ENCODE assay signal across 23 cellular contexts in the genomic region with DNA sequence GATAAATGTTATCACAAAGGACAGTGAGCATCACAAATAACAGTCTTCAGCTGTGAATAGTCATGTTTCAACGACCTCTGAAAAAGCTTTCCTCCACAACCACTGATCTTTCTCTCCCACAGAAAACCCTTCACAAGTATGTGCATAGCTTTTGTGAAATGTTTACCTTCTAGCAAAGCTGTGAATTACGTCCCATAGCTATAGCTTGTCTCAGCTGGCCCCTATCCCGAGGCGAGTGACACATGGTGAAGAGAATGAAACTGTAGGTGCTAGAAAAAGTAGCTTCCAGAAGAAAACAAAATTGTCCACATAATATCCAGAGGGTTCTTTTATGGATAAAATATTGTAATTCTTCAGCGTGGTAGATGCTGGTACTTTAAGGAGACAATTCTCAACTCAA.
"Had no signal": no experiment of that assay in that cellular context is flagged by ENCODE, and none has a peak within 500 bp of the region (broad histone marks: within the 10 kb centered on the region; RNA-seq: fewer than 3 reads in every experiment).

No MANE protein-coding gene starts in this region.

- H3K27ac ChIP-seq: colonic mucosa, esophagus squamous epithelium, gastroesophageal sphincter, heart left ventricle, hepatocyte, left lung, lower lobe of right lung had no signal

- H3K4me3 ChIP-seq: colonic mucosa, esophagus squamous epithelium, gastroesophageal sphincter, heart left ventricle, hepatocyte, left lung, lower lobe of right lung, mucosa of descending colon had no signal

- H3K9me3 ChIP-seq: colonic mucosa, esophagus squamous epithelium, gastroesophageal sphincter, heart left ventricle, lower lobe of right lung, mucosa of descending colon had no signal

- H3K4me2 ChIP-seq: hepatocyte had no signal

- DNase-seq: colonic mucosa; cortex of kidney; effector CD8-positive, alpha-beta T cell; effector memory CD8-positive, alpha-beta T cell; endodermal cell; esophagus squamous epithelium; foreskin fibroblast; heart left ventricle; hypothalamus; immature natural killer cell; islet precursor cell; kidney; left cardiac atrium; left lung; left ventricle myocardium superior; lower lobe of right lung; mesenchymal stem cell; mucosa of descending colon; naive B cell; naive thymus-derived CD8-positive, alpha-beta T cell had no signal

- H3K4me1 ChIP-seq: colonic mucosa, esophagus squamous epithelium, gastroesophageal sphincter, left lung, lower lobe of right lung had no signal

- ATAC-seq: effector memory CD8-positive, alpha-beta T cell; esophagus mucosa; gastroesophageal sphincter; heart left ventricle; left cardiac atrium; left lung; left ventricle myocardium superior; lower lobe of right lung; mucosa of descending colon; naive thymus-derived CD8-positive, alpha-beta T cell had no signal

- H3K36me3 ChIP-seq: colonic mucosa, esophagus squamous epithelium, gastroesophageal sphincter, heart left ventricle, left lung, lower lobe of right lung had no signal

- H3K27me3 ChIP-seq: colonic mucosa, esophagus squamous epithelium, heart left ventricle, hepatocyte, left lung had no signal

- H3K79me2 ChIP-seq: hepatocyte had no signal

- H2AFZ ChIP-seq: hepatocyte had no signal
